ENCODE assay signal across 10 cellular contexts in genomic region chr9:133357656-133358055, GRCh38. TPM values are rescaled to one million over a fixed set of nuclear protein-coding genes. Genes with fewer than 3 reads are reported as not detected.
A peak's percentile ranks its signal among the peaks of the same experiment; 100 is the strongest.
DNase-seq lines count a peak whose midpoint lies in the region; ATAC-seq and TF ChIP-seq lines count a peak whose summit lies in the region.
"Had no signal": no experiment of that assay in that cellular context is flagged by ENCODE, and none has a peak within 500 bp of the region (broad histone marks: within the 10 kb centered on the region; RNA-seq: fewer than 3 reads in every experiment).

No MANE protein-coding gene starts in this region.

- peak overlapping the region; percentile 82 to 89 for H3K4me3 Mint-ChIP-seq in activated T-cell treated with anti-CD3 and anti-CD28 coated beads, Interleukin-2, amount 50 U/mL, for 72 hours

- no peaks in the 10 kb centered on the region for H3K27me3 ChIP-seq in smooth muscle cell (ENCODE audit: low read depth)

- no peak overlapping the region for H3K9ac ChIP-seq in smooth muscle cell (ENCODE audit: low read depth)

- peak overlapping the region; percentile 87 for H3K27ac Mint-ChIP-seq in activated T-cell treated with anti-CD3 and anti-CD28 coated beads, Interleukin-2, amount 50 U/mL, for 72 hours

- H3K79me2 ChIP-seq in smooth muscle cell (ENCODE audit: low read depth): peaks cover 23% of the 10 kb centered on the region

- peaks cover 3 to 5% of the 10 kb centered on the region in 2 donors for H3K36me3 Mint-ChIP-seq in activated T-cell treated with anti-CD3 and anti-CD28 coated beads, Interleukin-2, amount 50 U/mL, for 72 hours (ENCODE audit: insufficient read depth in 2 of 2)

- peaks cover 78% of the 10 kb centered on the region for H3K4me1 Mint-ChIP-seq in activated T-cell treated with anti-CD3 and anti-CD28 coated beads, Interleukin-2, amount 50 U/mL, for 72 hours (ENCODE audit: low read depth)

- H3K27ac ChIP-seq in RWPE1 (peak overlapping the region; percentile 75), smooth muscle cell (ENCODE audit: low read depth) (no peak overlapping the region), coronary artery (no peak overlapping the region)

- no peak overlapping the region for H2AFZ ChIP-seq in smooth muscle cell (ENCODE audit: low read depth)

- peaks cover 4% of the 10 kb centered on the region for H3K36me3 ChIP-seq in smooth muscle cell (ENCODE audit: low read depth)

- CTCF ChIA-PET in RWPE1 (lab: Yijun Ruan, JAX): interaction anchor here (0.6 to 1.8 kb wide), 3 partner anchors 11 to 255 kb away, joined by 4 to 11 read pairs (median 4); no protein-coding TSS in a partner anchor

- H3F3A ChIP-seq in smooth muscle cell (ENCODE audit: low read depth): peaks cover 41% of the 10 kb centered on the region

- H4K20me1 ChIP-seq in smooth muscle cell (ENCODE audit: low read depth): peaks cover 65% of the 10 kb centered on the region

- H3K4me3 ChIP-seq in epithelial cell of proximal tubule (ENCODE audit: low read depth, low read length): peak overlapping the region; percentile 68
- H3K4me3 ChIP-seq in smooth muscle cell: no peak overlapping the region
- H3K4me3 ChIP-seq in coronary artery: no peak overlapping the region

- no peaks in the 10 kb centered on the region for H3K9me3 ChIP-seq in smooth muscle cell (replicated peaks; ENCODE audit: low read depth)
- H3K9me3 ChIP-seq: prostate gland had no signal

- no peak for TF ChIP-seq CTCF in RWPE1 (conservative IDR thresholded peaks at IDR 0.05; ENCODE audit: low read depth)
- TF ChIP-seq CTCF in epithelial cell of proximal tubule (conservative IDR thresholded peaks at IDR 0.05; ENCODE audit: low read depth, low read length): no peak
- TF ChIP-seq CTCF in smooth muscle cell (IDR thresholded peaks at IDR 0.05; ENCODE audit: borderline replicate concordance, insufficient read depth, poor library complexity, severe bottlenecking): no peak
- no peak for TF ChIP-seq CTCF in coronary artery (IDR thresholded peaks at IDR 0.05)

- peaks cover 12% of the 10 kb centered on the region for H3K4me1 ChIP-seq in smooth muscle cell (ENCODE audit: low read depth)

- 95% methylated on average over 14 of the region's 14 CpGs for WGBS in smooth muscle cell (ENCODE audit: low lambda C conversion rate)

- no peak for ATAC-seq in activated T-cell treated with anti-CD3 and anti-CD28 coated beads, Interleukin-2, amount 50 U/mL, for 72 hours (replicated peaks in 1 of 2)

- no peak for DNase-seq in activated T-cell treated with anti-CD3 and anti-CD28 coated beads, Interleukin-2, amount 50 U/mL, for 72 hours
- DNase-seq in activated T-cell treated with anti-CD3 and anti-CD28 coated beads, Interleukin-2, amount 50 U/mL, for 48 hours: no peak
- DNase-seq in RWPE1 (ENCODE audit: low spot score) (no peak), epithelial cell of proximal tubule (ENCODE audit: low read depth) (no peak), smooth muscle cell (lab: John Stamatoyannopoulos, UW; ENCODE audit: unreplicated experiment) (no peak), coronary artery (ENCODE audit: low spot score) (no peak), NCI-H2029 (lab: John Stamatoyannopoulos, UW) (no peak), NCI-H526 (lab: John Stamatoyannopoulos, UW) (no peak)
- DNase-seq: NCI-H510A had no signal

- no peaks in the 10 kb centered on the region for H3K9me3 Mint-ChIP-seq in activated T-cell treated with anti-CD3 and anti-CD28 coated beads, Interleukin-2, amount 50 U/mL, for 72 hours

- H3K4me2 ChIP-seq in smooth muscle cell: peak overlapping the region; percentile 96

- POLR2A ChIA-PET in RWPE1 (lab: Yijun Ruan, JAX; ENCODE audit: low non-redundant PET): interaction anchor here (1.3 kb wide), 1 partner anchor 10 kb away, joined by 9 read pairs; the partner anchor contains the start of genes MED22 and RPL7A

- H3K27me3 Mint-ChIP-seq in activated T-cell treated with anti-CD3 and anti-CD28 coated beads, Interleukin-2, amount 50 U/mL, for 72 hours (ENCODE audit: low read depth): no peaks in the 10 kb centered on the region

RNA-seq across cellular contexts. Expression of gene SURF2, which starts 1.3 kb away (rescaled TPM):
- 10 to 100 TPM; 14.7 to 19.9 TPM for total RNA-seq in activated T-cell treated with anti-CD3 and anti-CD28 coated beads, Interleukin-2, amount 50 U/mL, for 72 hours
- total RNA-seq in epithelial cell of proximal tubule (27.6 and 45.4 TPM in 2 replicates), smooth muscle cell (2.8 and 11.4 TPM in 2 replicates)
- polyA plus RNA-seq in smooth muscle cell: 21.4 and 28.9 TPM in 2 replicates

RNA-seq across cellular contexts. Expression of gene SURF1, which starts 1.4 kb away (rescaled TPM):
- total RNA-seq in activated T-cell treated with anti-CD3 and anti-CD28 coated beads, Interleukin-2, amount 50 U/mL, for 72 hours: 10 to 100 TPM; 32.7 to 33.4 TPM
- total RNA-seq in epithelial cell of proximal tubule: 27.3 and 31.3 TPM in 2 replicates
- 23.8 and 33.5 TPM in 2 replicates for total RNA-seq in smooth muscle cell
- polyA plus RNA-seq in smooth muscle cell: 57.7 and 60.7 TPM in 2 replicates

RNA-seq across cellular contexts. Expression of gene RPL7A, which starts 9.6 kb away (rescaled TPM):
- 1,000 to 10,000 TPM; 2,529 to 2,856 TPM for total RNA-seq in activated T-cell treated with anti-CD3 and anti-CD28 coated beads, Interleukin-2, amount 50 U/mL, for 72 hours
- total RNA-seq in epithelial cell of proximal tubule (2,685 and 3,393 TPM in 2 replicates), smooth muscle cell (1,134 and 1,254 TPM in 2 replicates)
- 372 and 413 TPM in 2 replicates for polyA plus RNA-seq in smooth muscle cell

RNA-seq across cellular contexts. Expression of gene MED22, which starts 9.7 kb away (rescaled TPM):
- total RNA-seq in activated T-cell treated with anti-CD3 and anti-CD28 coated beads, Interleukin-2, amount 50 U/mL, for 72 hours: 10 to 100 TPM; 27.4 to 31.5 TPM
- 18.4 and 30.0 TPM in 2 replicates for total RNA-seq in epithelial cell of proximal tubule
- total RNA-seq in smooth muscle cell: 8.3 and 9.0 TPM in 2 replicates
- polyA plus RNA-seq in smooth muscle cell: 15.8 and 17.9 TPM in 2 replicates

RNA-seq across cellular contexts. Expression of gene SURF4, which starts 18.2 kb away (rescaled TPM):
- 100 to 1,000 TPM; 426 to 494 TPM for total RNA-seq in activated T-cell treated with anti-CD3 and anti-CD28 coated beads, Interleukin-2, amount 50 U/mL, for 72 hours
- total RNA-seq in epithelial cell of proximal tubule (125 and 252 TPM in 2 replicates), smooth muscle cell (353 and 377 TPM in 2 replicates)
- 340 and 396 TPM in 2 replicates for polyA plus RNA-seq in smooth muscle cell
